ENCODE assay signal across 8 cellular contexts in genomic region chr7:30412810-30413504, GRCh38.
DNase-seq lines count a peak whose midpoint lies in the region; ATAC-seq, FAIRE-seq and TF ChIP-seq lines count a peak whose summit lies in the region.

No MANE protein-coding gene starts in this region.

- H3K27me3 ChIP-seq in Panc1 (ENCODE audit: control insufficient read depth, insufficient read depth, low read length) (no peaks in the 10 kb centered on the region), lung (ENCODE audit: control insufficient read depth, insufficient read depth) (no peaks in the 10 kb centered on the region)

- H3K27ac Mint-ChIP-seq in HFFc6, result no peak overlapping the region

- no peak overlapping the region for H3K4me3 Mint-ChIP-seq in HFFc6

- H3K9me3 Mint-ChIP-seq in HFFc6, result no peaks in the 10 kb centered on the region

- DNase-seq in CMK (ENCODE audit: low read depth), result peak; percentile 21
- peak; percentile 83 for DNase-seq in HFFc6
- DNase-seq in Panc1 (ENCODE audit: low read depth, low spot score), result peak; percentile 52
- no peak for DNase-seq in lung (ENCODE audit: low spot score)
- DNase-seq in NCI-H2227 treated with DMSO at 0.1 percent for 48 hours (lab: John Stamatoyannopoulos, UW), result no peak
- no peak for DNase-seq in activated CD4-positive, alpha-beta T cell treated with anti-CD3 and anti-CD28 coated beads, Interleukin-2, amount 50 U/mL, for 4 hours
- DNase-seq in activated CD4-positive, CD25-positive, alpha-beta regulatory T cell (lab: John Stamatoyannopoulos, UW), result no peak

- H3K4me3 ChIP-seq in Panc1 (ENCODE audit: low read depth in 2 of 2, low read length in 2 of 2), result no peak overlapping the region
- H3K4me3 ChIP-seq in lung, result no peak overlapping the region

- in situ Hi-C loops in Panc1 (cut with HindIII; ENCODE audit: low pct_unique_long_range_greater_than_20kb, low sequenced_read_pairs), result no loop called here

- peaks cover 4% of the 10 kb centered on the region; the same call in 1 of the 2 replicates for H3K4me1 Mint-ChIP-seq in HFFc6 (ENCODE audit: low read depth)

- FAIRE-seq in endometrium (lab: Jason Lieb, UNC), result peak; percentile 68

- no peaks in the 10 kb centered on the region for H3K36me3 ChIP-seq in Panc1 (ENCODE audit: control insufficient read depth, insufficient read depth, low read length)
- no peaks in the 10 kb centered on the region for H3K36me3 ChIP-seq in lung (ENCODE audit: control insufficient read depth in 2 of 2, insufficient read depth in 2 of 2, low read length in 2 of 2)

- no peak overlapping the region for H3K27ac ChIP-seq in Panc1 (ENCODE audit: low read length)
- H3K27ac ChIP-seq in lung (ENCODE audit: low read depth in 1 of 2, low read length in 1 of 2), result no peak overlapping the region

- no peaks in the 10 kb centered on the region for H3K36me3 Mint-ChIP-seq in HFFc6 (ENCODE audit: low read depth)

- H3K27me3 Mint-ChIP-seq in HFFc6 (ENCODE audit: insufficient read depth), result peaks cover 3% of the 10 kb centered on the region

- TSS peak; percentile 16 for BruUV-seq in Panc1 (replicated peaks; lab: Mats Ljungman, UMichigan)

- CTCF ChIA-PET in Panc1 (lab: Charles Lee), result interaction anchor here (0.8 to 1.0 kb wide), 2 partner anchors 137 to 279 kb away, joined by 3 to 4 read pairs; no protein-coding TSS in a partner anchor

- TF ChIP-seq CTCF in HFFc6 (IDR thresholded peaks at IDR 0.05), result peak; percentile 83
- peak; percentile 58 for TF ChIP-seq CTCF in Panc1 (IDR thresholded peaks at IDR 0.05)
- peak; percentile 40 for TF ChIP-seq CTCF in lung (IDR thresholded peaks at IDR 0.05; ENCODE audit: control extremely low read depth, extremely low read depth)

- H3K9me3 ChIP-seq in Panc1 (ENCODE audit: control insufficient read depth, insufficient read depth, low read depth, low read length) (no peaks in the 10 kb centered on the region), lung (ENCODE audit: control insufficient read depth in 2 of 2, insufficient read depth in 1 of 2, low read length in 1 of 2) (no peaks in the 10 kb centered on the region)

- ATAC-seq in Panc1, result peak; percentile 94
- peak; percentile 85 for ATAC-seq in lung (ENCODE audit: insufficient read depth, low FRiP score)

- H3K4me1 ChIP-seq in Panc1 (ENCODE audit: control insufficient read depth, insufficient read depth, low read length) (no peaks in the 10 kb centered on the region), lung (ENCODE audit: control insufficient read depth in 2 of 2, insufficient read depth in 2 of 2, low read length in 2 of 2) (peaks cover 0 to 1% of the 10 kb centered on the region in 2 donors)

- intact Hi-C loops in Panc1 (cut with micrococcal nuclease; ENCODE audit: unreplicated experiment), result loop anchor here (2.0 to 5.0 kb wide), 3 partner anchors 136 to 251 kb away; no protein-coding TSS in a partner anchor

- POLR2A ChIA-PET in Panc1 (lab: Charles Lee), result no interaction called here

- 53 to 61% methylated on average over 5 of the region's 5 CpGs for WGBS in lung, 2 donors

Comparison
In these comparisons a context has a peak if more than half of its experiments do, and no peak if none do; other contexts are left out.
1. DNase-seq: peak in CMK (single experiment), HFFc6 (single experiment) and Panc1 (single experiment); none in lung (single experiment), NCI-H2227 treated with DMSO at 0.1 percent for 48 hours (single experiment), activated CD4-positive, alpha-beta T cell treated with anti-CD3 and anti-CD28 coated beads, Interleukin-2, amount 50 U/mL, for 4 hours (0 of 2) and activated CD4-positive, CD25-positive, alpha-beta regulatory T cell (0 of 4).
2. Peak in every context shown above with its lines, with median percentiles within 50 percentile points of each other: CTCF ChIP-seq.